In the genomic region with DNA sequence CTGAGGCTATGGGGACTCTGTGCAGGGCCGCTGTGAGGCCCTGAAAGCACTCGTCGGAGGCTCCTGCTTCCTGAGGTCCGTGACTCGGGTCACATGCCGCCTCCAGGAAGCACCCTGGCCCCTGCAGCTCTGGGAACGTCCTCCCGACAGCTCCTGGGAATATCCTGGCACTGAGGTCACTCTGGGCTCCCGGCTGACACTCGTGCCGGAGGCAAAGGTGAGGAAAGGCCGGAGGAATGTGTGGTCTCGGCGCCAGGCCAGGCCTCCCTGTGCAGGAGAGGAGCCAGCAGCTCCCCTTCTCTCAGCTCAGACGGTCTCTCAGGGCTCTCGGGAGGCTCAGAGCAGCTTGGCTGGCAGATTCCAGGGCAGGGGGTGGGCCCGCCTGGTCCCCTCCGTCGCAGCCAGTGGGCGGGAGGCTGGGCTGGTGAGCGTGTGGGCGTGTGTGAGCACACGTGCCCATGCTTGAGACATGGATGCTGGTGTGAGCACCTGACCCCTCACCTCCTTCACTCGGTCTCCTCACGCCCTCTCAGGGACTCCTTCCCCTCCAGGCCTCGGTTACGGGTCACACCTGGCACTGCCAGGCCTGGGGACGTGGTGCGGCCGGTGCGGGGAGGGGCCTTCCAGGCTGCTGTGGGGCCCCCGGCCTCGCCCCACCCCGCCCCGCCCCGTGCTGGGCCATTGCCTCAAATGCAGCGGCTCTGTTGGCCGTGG, we compare ENCODE assay signal across 1 cellular context.
TF ChIP-seq lines count a peak whose summit lies in the region.

No MANE protein-coding gene starts in this region.

TF ChIP-seq in GM12878, 131 proteins besides CTCF, POLR2A, EP300 and RAD21 (continued from another document):
- TF ChIP-seq CEBPZ (IDR thresholded peaks at IDR 0.05; ENCODE audit: low read depth, low read length) (no peak), RUNX3 (IDR thresholded peaks at IDR 0.05; ENCODE audit: low read length) (no peak), E2F8 (IDR thresholded peaks at IDR 0.05; ENCODE audit: low read depth, partially characterized antibody) (no peak), POLR2AphosphoS2 (IDR thresholded peaks at IDR 0.05; ENCODE audit: low read depth, low read length) (0 out of 2 replicates have a peak, but pooled peaks have one; percentile 35), MEF2A (IDR thresholded peaks at IDR 0.05; ENCODE audit: insufficient read depth, low read depth, low read length) (no peak), TCF3 (IDR thresholded peaks at IDR 0.05; ENCODE audit: borderline replicate concordance, insufficient read depth, low read depth, low read length) (0 out of 2 replicates have a peak, but pooled peaks have one; percentile 23), ZNF217 (IDR thresholded peaks at IDR 0.05) (no peak), SKIL (IDR thresholded peaks at IDR 0.05; ENCODE audit: low read depth, poor library complexity, severe bottlenecking) (no peak), ZZZ3 (IDR thresholded peaks at IDR 0.05; ENCODE audit: control insufficient read depth, insufficient read length, low read depth) (no peak), ZBTB40 (IDR thresholded peaks at IDR 0.05; ENCODE audit: borderline replicate concordance) (no peak), SMARCA5 (IDR thresholded peaks at IDR 0.05) (0 out of 2 replicates have a peak, but pooled peaks have one; percentile 15), NKRF (conservative IDR thresholded peaks at IDR 0.05) (no peak; the same call in 1 of the 2 replicates), GATAD2B (conservative IDR thresholded peaks at IDR 0.05; ENCODE audit: low read depth) (0 out of 2 replicates have a peak, but pooled peaks have one; percentile 48), NFYA (IDR thresholded peaks at IDR 0.05; ENCODE audit: borderline replicate concordance, low read depth, low read length) (no peak), NR2F1 (conservative IDR thresholded peaks at IDR 0.05) (peak; percentile 82), ZNF274 (IDR thresholded peaks at IDR 0.05; ENCODE audit: insufficient read depth, insufficient read length) (no peak), IKZF1 (conservative IDR thresholded peaks at IDR 0.05) (peak; percentile 72)
- TF ChIP-seq, protein P1, sequence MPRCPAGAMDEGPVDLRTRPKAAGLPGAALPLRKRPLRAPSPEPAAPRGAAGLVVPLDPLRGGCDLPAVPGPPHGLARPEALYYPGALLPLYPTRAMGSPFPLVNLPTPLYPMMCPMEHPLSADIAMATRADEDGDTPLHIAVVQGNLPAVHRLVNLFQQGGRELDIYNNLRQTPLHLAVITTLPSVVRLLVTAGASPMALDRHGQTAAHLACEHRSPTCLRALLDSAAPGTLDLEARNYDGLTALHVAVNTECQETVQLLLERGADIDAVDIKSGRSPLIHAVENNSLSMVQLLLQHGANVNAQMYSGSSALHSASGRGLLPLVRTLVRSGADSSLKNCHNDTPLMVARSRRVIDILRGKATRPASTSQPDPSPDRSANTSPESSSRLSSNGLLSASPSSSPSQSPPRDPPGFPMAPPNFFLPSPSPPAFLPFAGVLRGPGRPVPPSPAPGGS (IDR thresholded peaks at IDR 0.05; ENCODE audit: borderline replicate concordance, insufficient read depth, low read depth, low read length, poor library complexity, severe bottlenecking), result peak; percentile 42
- TF ChIP-seq, protein P2, sequence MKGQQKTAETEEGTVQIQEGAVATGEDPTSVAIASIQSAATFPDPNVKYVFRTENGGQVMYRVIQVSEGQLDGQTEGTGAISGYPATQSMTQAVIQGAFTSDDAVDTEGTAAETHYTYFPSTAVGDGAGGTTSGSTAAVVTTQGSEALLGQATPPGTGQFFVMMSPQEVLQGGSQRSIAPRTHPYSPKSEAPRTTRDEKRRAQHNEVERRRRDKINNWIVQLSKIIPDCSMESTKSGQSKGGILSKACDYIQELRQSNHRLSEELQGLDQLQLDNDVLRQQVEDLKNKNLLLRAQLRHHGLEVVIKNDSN (IDR thresholded peaks at IDR 0.05; ENCODE audit: borderline replicate concordance, extremely low read length, insufficient read depth, low read depth, low read length), result peak; percentile 82
